Comparison of ENCODE assay signal across 8 cellular contexts in the genomic region with DNA sequence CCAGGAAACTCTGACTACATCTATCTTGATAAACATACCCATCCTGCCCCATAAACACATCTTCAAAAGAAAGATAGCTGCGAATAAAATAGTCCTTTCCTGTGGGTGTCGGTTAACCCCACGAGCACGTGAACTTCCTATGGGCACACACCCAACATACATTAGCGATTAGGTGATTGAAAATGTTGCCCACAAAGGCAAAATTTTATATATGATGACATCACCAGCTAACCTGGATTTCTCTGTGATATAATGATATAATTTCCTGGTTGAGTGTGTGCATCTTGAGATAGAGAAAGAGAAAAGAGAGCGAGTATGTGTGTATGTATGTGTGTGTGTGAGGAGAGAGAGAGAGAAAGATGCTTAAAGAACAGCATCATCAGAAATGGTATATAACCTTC.
DNase-seq lines count a peak whose midpoint lies in the region; ATAC-seq and TF ChIP-seq lines count a peak whose summit lies in the region.

No MANE protein-coding gene starts in this region.

- ATAC-seq in heart left ventricle (no peak), Right ventricle myocardium inferior (no peak), GM21528 (IDR thresholded peaks at IDR 0.05; ENCODE audit: low FRiP score, unreplicated experiment) (no peak)

- H3K9me3 ChIP-seq in heart left ventricle (no peaks in the 10 kb centered on the region), neuron (ENCODE audit: low read length) (no peaks in the 10 kb centered on the region)

- no peak for TF ChIP-seq POLR2A in heart left ventricle (IDR thresholded peaks at IDR 0.05)

- TF ChIP-seq CTCF in heart left ventricle (IDR thresholded peaks at IDR 0.05) = no peak

- DNase-seq in heart left ventricle = no peak
- no peak for DNase-seq in Right ventricle myocardium inferior (ENCODE audit: missing footprints)
- DNase-seq in HK-2 (ENCODE audit: unreplicated experiment) = peak; percentile 18
- peak; percentile 13 to 88 (median 47) for DNase-seq in T-helper 1 cell
- peak in 3 of 61 donors; percentile 1 to 35 (median 23) for DNase-seq in caudate nucleus (lab: John Stamatoyannopoulos, UW)
- DNase-seq in ureter (ENCODE audit: low spot score) = no peak

- H3K4me3 ChIP-seq in heart left ventricle (peak overlapping the region in 11 of 12 donors; percentile 48 to 75 (median 62)), neuron (ENCODE audit: low read length) (peak overlapping the region; percentile 59)

- intact Hi-C loops in heart left ventricle (cut with DNase I) (loop anchor here in 5 of 10 donors (2.0 to 10.0 kb wide), 5 partner anchors 34 to 160 kb away; no protein-coding TSS in a partner anchor), Right ventricle myocardium inferior (cut with DNase I) (loop anchor here (5.0 to 10.0 kb wide), 3 partner anchors 43 to 250 kb away; no protein-coding TSS in a partner anchor)

- H3K27ac ChIP-seq in heart left ventricle (peak overlapping the region in 11 of 12 donors; percentile 17 to 91 (median 75)), caudate nucleus (ENCODE audit: low read depth, low read length) (peak overlapping the region; percentile 91)

- no peaks in the 10 kb centered on the region for H3K27me3 ChIP-seq in heart left ventricle
- no peaks in the 10 kb centered on the region for H3K27me3 ChIP-seq in neuron (ENCODE audit: insufficient read depth, low read length)

- 5 to 8% (median 7%) methylated on average over 6 of the region's 6 CpGs for WGBS in heart left ventricle, 4 donors

- no peak overlapping the region for H2AFZ ChIP-seq in neuron (ENCODE audit: low read depth, low read length)

- H3K36me3 ChIP-seq in heart left ventricle = no peaks in the 10 kb centered on the region
- H3K36me3 ChIP-seq in neuron (ENCODE audit: insufficient read depth, low read length) = no peaks in the 10 kb centered on the region

- H3K4me1 ChIP-seq in heart left ventricle (peaks cover 3 to 52% (median 33%) of the 10 kb centered on the region in 12 donors), neuron (ENCODE audit: insufficient read depth, low read length) (peaks cover 39% of the 10 kb centered on the region)

Comparison
In these comparisons a context has a peak if more than half of its experiments do, and no peak if none do; other contexts are left out.
1. DNase-seq: peak in HK-2 (single experiment) and T-helper 1 cell (5 of 5); none in heart left ventricle (0 of 5), Right ventricle myocardium inferior (single experiment) and ureter (single experiment).